Comparison of ENCODE assay signal across 20 cellular contexts in genomic region chr2:111691164-111691895, GRCh38.
DNase-seq lines count a peak whose midpoint lies in the region; ATAC-seq, FAIRE-seq and TF ChIP-seq lines count a peak whose summit lies in the region.
"Had no signal": no experiment of that assay in that cellular context is flagged by ENCODE, and none has a peak within 500 bp of the region (broad histone marks: within the 10 kb centered on the region; RNA-seq: fewer than 3 reads in every experiment).

No MANE protein-coding gene starts in this region.

- peaks cover 15% of the 10 kb centered on the region for H3K4me1 ChIP-seq in DND-41 (ENCODE audit: insufficient read depth, low read length)
- H3K4me1 ChIP-seq: BE2C, HAP-1 had no signal

- H3K27me3 ChIP-seq in DND-41 (ENCODE audit: insufficient read depth, low read length, poor library complexity) (no peaks in the 10 kb centered on the region), bronchial epithelial cell (ENCODE audit: control insufficient read depth, insufficient read depth, low read length) (no peaks in the 10 kb centered on the region)
- H3K27me3 ChIP-seq: BE2C had no signal

- peak overlapping the region; percentile 37; the same call in 1 of the 2 replicates for H3K27ac ChIP-seq in DND-41 (ENCODE audit: low read length)
- H3K27ac ChIP-seq: C4-2B had no signal

- no peaks in the 10 kb centered on the region for H4K20me1 ChIP-seq in DND-41 (ENCODE audit: insufficient read depth, low read length)

- H3K79me2 ChIP-seq in DND-41 (ENCODE audit: insufficient read depth, low read length): no peaks in the 10 kb centered on the region

- H3K9ac ChIP-seq in DND-41 (ENCODE audit: low read depth, low read length): no peak overlapping the region

- no peak for TF ChIP-seq CTCF in DND-41 (IDR thresholded peaks at IDR 0.05; ENCODE audit: borderline replicate concordance, extremely low read depth, low read length, poor library complexity, severe bottlenecking)
- no peak for TF ChIP-seq CTCF in bronchial epithelial cell (IDR thresholded peaks at IDR 0.05; ENCODE audit: insufficient read depth, low read length, severe bottlenecking)
- TF ChIP-seq CTCF in fibroblast of the aortic adventitia (IDR thresholded peaks at IDR 0.05; ENCODE audit: insufficient read depth, low read length): no peak

- H3K4me3 ChIP-seq in DND-41 (ENCODE audit: low read depth in 1 of 2, low read length in 2 of 2) (no peak overlapping the region), bronchial epithelial cell (ENCODE audit: low read depth, low read length) (no peak overlapping the region), fibroblast of the aortic adventitia (ENCODE audit: low read depth, low read length) (no peak overlapping the region)
- H3K4me3 ChIP-seq: HAP-1 had no signal

- H2AFZ ChIP-seq in DND-41 (ENCODE audit: low read depth, low read length): no peak overlapping the region

- H3K36me3 ChIP-seq in DND-41 (ENCODE audit: insufficient read depth, low read length) (no peaks in the 10 kb centered on the region), bronchial epithelial cell (ENCODE audit: control insufficient read depth, insufficient read depth, low read length) (no peaks in the 10 kb centered on the region)
- H3K36me3 ChIP-seq: BE2C, HAP-1 had no signal

- no peak overlapping the region for H3K4me2 ChIP-seq in DND-41 (ENCODE audit: insufficient read depth, low read length)

- DNase-seq in DND-41: no peak
- peak; percentile 74 for DNase-seq in NCI-H446 treated with DMSO at 0.1 percent for 48 hours (lab: John Stamatoyannopoulos, UW)
- no peak for DNase-seq in bronchial epithelial cell (ENCODE audit: low read depth)
- DNase-seq in fibroblast of the aortic adventitia (ENCODE audit: low read depth): peak; percentile 91
- no peak for DNase-seq in NCI-H1417 treated with DMSO at 0.1 percent for 48 hours (lab: John Stamatoyannopoulos, UW)
- DNase-seq: BE2C; CD4-positive, alpha-beta memory T cell; DMS79; EL; GOT3; HFFc6 had no signal

- no peaks in the 10 kb centered on the region for H3K9me3 ChIP-seq in DND-41 (ENCODE audit: insufficient read depth, low read length, severe bottlenecking)
- H3K9me3 ChIP-seq: BE2C had no signal

- no peak for ATAC-seq in DND-41 (ENCODE audit: insufficient read depth, low read depth)
- ATAC-seq in HG02798 (IDR thresholded peaks at IDR 0.05; ENCODE audit: poor library complexity, unreplicated experiment): no peak
- ATAC-seq in HG02759 (IDR thresholded peaks at IDR 0.05; ENCODE audit: unreplicated experiment): no peak
- ATAC-seq in HG03196 (IDR thresholded peaks at IDR 0.05; ENCODE audit: unreplicated experiment): no peak

- FAIRE-seq in bronchial epithelial cell (lab: Jason Lieb, UNC): peak; percentile 92
- FAIRE-seq: A204.1, G401.6, GM12891, HepG2 had no signal

Comparison
In these comparisons a context has a peak if more than half of its experiments do, and no peak if none do; other contexts are left out.
1. DNase-seq: peak in NCI-H446 treated with DMSO at 0.1 percent for 48 hours (single experiment) and fibroblast of the aortic adventitia (single experiment); none in DND-41 (single experiment), bronchial epithelial cell (single experiment) and NCI-H1417 treated with DMSO at 0.1 percent for 48 hours (single experiment).